1 cellular context compared by ENCODE assay signal in the genomic region with DNA sequence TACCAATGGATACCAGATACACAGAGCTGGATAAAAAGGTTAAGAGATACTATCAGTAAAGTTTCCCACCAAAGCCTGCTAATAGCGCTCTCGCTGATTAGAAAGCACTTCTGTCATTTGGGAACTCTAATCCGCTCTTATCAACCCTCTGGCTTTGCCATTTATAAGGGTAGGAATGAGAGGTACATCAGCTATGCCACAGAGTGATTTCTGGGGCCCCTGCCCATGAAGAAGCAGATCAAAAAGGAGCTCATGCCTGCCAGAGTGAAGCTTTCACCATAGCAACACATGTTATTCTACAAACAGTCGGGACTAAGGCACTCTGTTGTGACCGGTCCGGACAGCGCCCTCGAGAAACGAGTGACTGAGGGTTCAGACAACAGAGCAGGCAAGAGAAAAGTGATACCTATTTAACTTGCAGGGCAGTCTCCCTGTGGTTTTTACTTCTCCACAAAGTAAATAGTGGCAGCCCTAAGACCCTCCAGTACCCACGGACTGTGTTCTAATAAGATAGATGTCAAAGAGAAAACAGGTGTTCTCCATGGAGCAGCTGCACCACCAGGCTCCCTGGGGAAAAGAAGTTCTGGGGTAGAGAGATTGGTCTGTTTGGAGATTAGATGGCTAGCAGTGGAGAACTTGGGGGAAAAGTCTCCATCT.
TF ChIP-seq lines count a peak whose summit lies in the region.

No MANE protein-coding gene starts in this region.

TF ChIP-seq in HepG2, 621 proteins besides CTCF, POLR2A, EP300 and RAD21:
- TF ChIP-seq RFX1 (IDR thresholded peaks at IDR 0.05) (peak; percentile 11; the same call in 1 of the 2 replicates), GTF3A (CRISPR knock-in tag; conservative IDR thresholded peaks at IDR 0.05) (no peak), HOMEZ (CRISPR knock-in tag; IDR thresholded peaks at IDR 0.05; ENCODE audit: low read depth) (0 out of 2 replicates have a peak, but pooled peaks have one; percentile 30)
